In the genomic region with DNA sequence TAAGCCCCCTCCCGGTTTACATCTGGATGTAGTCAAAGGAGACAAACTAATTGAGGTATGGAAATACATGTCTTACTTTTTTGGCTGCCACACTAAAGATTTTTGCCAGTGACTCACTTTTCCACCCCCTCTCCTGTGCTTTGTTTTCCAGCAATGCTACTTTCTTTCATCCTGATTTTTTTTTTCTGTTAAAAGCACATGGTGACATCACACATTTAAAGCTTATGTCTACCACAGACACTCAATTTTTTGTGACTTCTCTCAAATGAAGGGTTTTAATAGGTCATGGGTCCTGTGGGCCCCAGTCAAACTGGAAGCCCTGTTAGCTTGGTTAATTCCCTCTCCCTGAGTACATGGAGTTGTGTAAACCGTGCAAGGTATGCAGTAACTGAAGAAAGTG, we compare ENCODE assay signal across 14 cellular contexts. TPM values are rescaled to one million over a fixed set of nuclear protein-coding genes. Genes with fewer than 3 reads are reported as not detected.
A peak's percentile ranks its signal among the peaks of the same experiment; 100 is the strongest.
DNase-seq lines count a peak whose midpoint lies in the region; ATAC-seq and TF ChIP-seq lines count a peak whose summit lies in the region.
"Had no signal": no experiment of that assay in that cellular context is flagged by ENCODE, and none has a peak within 500 bp of the region (broad histone marks: within the 10 kb centered on the region; RNA-seq: fewer than 3 reads in every experiment).

No MANE protein-coding gene starts in this region.

- no peak for TF ChIP-seq CTCF in natural killer cell (IDR thresholded peaks at IDR 0.05)
- no peak for TF ChIP-seq CTCF in fibroblast of the aortic adventitia (IDR thresholded peaks at IDR 0.05; ENCODE audit: insufficient read depth, low read length)
- TF ChIP-seq CTCF in testis (IDR thresholded peaks at IDR 0.05), result no peak

- intact Hi-C loops in natural killer cell (cut with micrococcal nuclease) (no loop called here), testis (cut with DNase I; ENCODE audit: low total_unique reads) (loop anchor here (10.0 kb wide), 1 partner anchor 158 kb away; a partner anchor contains a TSS)

- peak overlapping the region; percentile 96 for H3K4me3 Mint-ChIP-seq in natural killer cell treated with Interleukin-12 subunit alpha and Interleukin-12 subunit beta and Interleukin-15 and Interleukin-18, amount 100 ng/mL, for 72 hours
- H3K4me3 Mint-ChIP-seq in natural killer cell (no peak overlapping the region), T-cell (peak overlapping the region; percentile 44 to 97 (median 91))

- peaks cover 7% of the 10 kb centered on the region for H3K4me1 ChIP-seq in testis

- no peak for TF ChIP-seq POLR2A in testis (IDR thresholded peaks at IDR 0.05)

- H3K4me3 ChIP-seq in fibroblast of the aortic adventitia (ENCODE audit: low read depth, low read length) (peak overlapping the region; percentile 84), testis (no peak overlapping the region)
- H3K4me3 ChIP-seq: prostate gland had no signal

- POLR2A ChIA-PET in T-cell (lab: Charles Lee), result interaction anchor here (0.6 to 0.7 kb wide), 2 partner anchors 59 to 673 kb away, joined by 3 read pairs; a partner anchor contains a TSS

- no peaks in the 10 kb centered on the region for H3K36me3 ChIP-seq in testis (ENCODE audit: low read depth, missing control alignments)
- H3K36me3 ChIP-seq: prostate gland had no signal

- H3K36me3 Mint-ChIP-seq in natural killer cell treated with Interleukin-12 subunit alpha and Interleukin-12 subunit beta and Interleukin-15 and Interleukin-18, amount 100 ng/mL, for 72 hours, result no peaks in the 10 kb centered on the region
- H3K36me3 Mint-ChIP-seq in natural killer cell, result no peaks in the 10 kb centered on the region
- peaks cover 6% of the 10 kb centered on the region for H3K36me3 Mint-ChIP-seq in T-cell

- peaks cover 22 to 27% of the 10 kb centered on the region in 2 donors for H3K4me1 Mint-ChIP-seq in natural killer cell treated with Interleukin-12 subunit alpha and Interleukin-12 subunit beta and Interleukin-15 and Interleukin-18, amount 100 ng/mL, for 72 hours (ENCODE audit: low read depth in 2 of 2)
- H3K4me1 Mint-ChIP-seq in natural killer cell, result peaks cover 22 to 32% of the 10 kb centered on the region in 2 donors
- peaks cover 12 to 47% (median 46%) of the 10 kb centered on the region in 3 donors for H3K4me1 Mint-ChIP-seq in T-cell

- in situ Hi-C loops in G401 (cut with HindIII; ENCODE audit: low sequenced_read_pairs), result no loop called here

- DNase-seq in natural killer cell treated with Interleukin-12 subunit alpha and Interleukin-12 subunit beta and Interleukin-15 and Interleukin-18, amount 100 ng/mL, for 72 hours (ENCODE audit: low spot score), result no peak
- DNase-seq in natural killer cell (no peak), T-cell (no peak), fibroblast of the aortic adventitia (ENCODE audit: low read depth) (peak; percentile 71), HuH-7.5 (ENCODE audit: low spot score) (no peak), G401 (ENCODE audit: low spot score) (no peak), testis (no peak)
- DNase-seq in activated CD4-positive, alpha-beta T cell treated with anti-CD3 and anti-CD28 coated beads, Interleukin-2, amount 50 U/mL, for 48 hours, result no peak
- DNase-seq: activated CD8-positive, alpha-beta memory T cell treated with anti-CD3 and anti-CD28 coated beads, Interleukin-2, amount 10 ng/mL, durations not matched to agents 7 days and 5 days; effector CD8-positive, alpha-beta T cell; GOT3; kidney; NCI-H2029 had no signal

- WGBS in testis, 2 donors, result 57 to 66% methylated on average over 2 of the region's 2 CpGs

- H3K27me3 ChIP-seq in testis, result no peaks in the 10 kb centered on the region

- no peak for ATAC-seq in natural killer cell treated with Interleukin-12 subunit alpha and Interleukin-12 subunit beta and Interleukin-15 and Interleukin-18, amount 100 ng/mL, for 72 hours
- ATAC-seq in natural killer cell, result no peak
- ATAC-seq in T-cell (replicated peaks in 1 of 4), result no peak
- ATAC-seq: activated CD8-positive, alpha-beta memory T cell treated with anti-CD3 and anti-CD28 coated beads, Interleukin-2, amount 10 ng/mL, durations not matched to agents 7 days and 5 days had no signal

- no peaks in the 10 kb centered on the region for H3K9me3 Mint-ChIP-seq in natural killer cell treated with Interleukin-12 subunit alpha and Interleukin-12 subunit beta and Interleukin-15 and Interleukin-18, amount 100 ng/mL, for 72 hours
- no peaks in the 10 kb centered on the region for H3K9me3 Mint-ChIP-seq in natural killer cell
- H3K9me3 Mint-ChIP-seq in T-cell, result no peaks in the 10 kb centered on the region

- peak overlapping the region; percentile 94 to 98 for H3K27ac Mint-ChIP-seq in natural killer cell treated with Interleukin-12 subunit alpha and Interleukin-12 subunit beta and Interleukin-15 and Interleukin-18, amount 100 ng/mL, for 72 hours
- peak overlapping the region in 1 of 2 donors; percentile 88 for H3K27ac Mint-ChIP-seq in natural killer cell
- H3K27ac Mint-ChIP-seq in T-cell, result no peak overlapping the region

- H3K9me3 ChIP-seq in testis, result no peaks in the 10 kb centered on the region
- H3K9me3 ChIP-seq: prostate gland had no signal

- CTCF ChIA-PET in T-cell (lab: Charles Lee), result no interaction called here

- H3K27ac ChIP-seq in testis, result no peak overlapping the region
- H3K27ac ChIP-seq: prostate gland had no signal

- no peaks in the 10 kb centered on the region for H3K27me3 Mint-ChIP-seq in natural killer cell treated with Interleukin-12 subunit alpha and Interleukin-12 subunit beta and Interleukin-15 and Interleukin-18, amount 100 ng/mL, for 72 hours
- H3K27me3 Mint-ChIP-seq in natural killer cell (ENCODE audit: low read depth in 2 of 2) (no peaks in the 10 kb centered on the region), T-cell (no peaks in the 10 kb centered on the region)
- H3K27me3 Mint-ChIP-seq: activated CD8-positive, alpha-beta memory T cell treated with anti-CD3 and anti-CD28 coated beads, Interleukin-2, amount 10 ng/mL, durations not matched to agents 7 days and 5 days had no signal

RNA-seq across cellular contexts. Expression of a gene that starts 2.2 kb away (rescaled TPM):
- 10 to 100 TPM; 65.1 to 69.7 TPM for total RNA-seq in natural killer cell treated with Interleukin-12 subunit alpha and Interleukin-12 subunit beta and Interleukin-15 and Interleukin-18, amount 100 ng/mL, for 72 hours
- total RNA-seq in natural killer cell (10 to 100 TPM; 25.6 to 36.4 (median 28.0) TPM), T-cell (10 to 100 TPM; 20.5 to 48.1 (median 40.5) TPM), fibroblast of the aortic adventitia (ENCODE audit: low replicate concordance) (23.0 and 35.2 TPM in 2 replicates), testis (10 to 100 TPM; 39.4 to 57.7 TPM)
- 69.1 and 70.6 TPM in 2 replicates for total RNA-seq in G401 (2014; rRNA removed; shearing (Covaris generic))
- polyA plus RNA-seq in testis (ENCODE audit: insufficient read depth, low read depth, low replicate concordance), result 49.4 TPM

RNA-seq across cellular contexts. Expression of a gene that starts 39.6 kb away (rescaled TPM):
- total RNA-seq in natural killer cell treated with Interleukin-12 subunit alpha and Interleukin-12 subunit beta and Interleukin-15 and Interleukin-18, amount 100 ng/mL, for 72 hours, result 10 to 100 TPM; 38.4 to 51.9 TPM
- total RNA-seq in natural killer cell (100 to 1,000 TPM; 104 to 234 (median 122) TPM), T-cell (100 to 1,000 TPM in 2 of 5 donors, 10 to 100 TPM in 3; 39.0 to 124 (median 94.8) TPM), fibroblast of the aortic adventitia (ENCODE audit: low replicate concordance) (1.2 and 2.0 TPM in 2 replicates), testis (100 to 1,000 TPM; 103 to 132 TPM)
- total RNA-seq in G401 (2014; rRNA removed; shearing (Covaris generic)), result 2.6 and 3.9 TPM in 2 replicates
- polyA plus RNA-seq in testis (ENCODE audit: insufficient read depth, low read depth, low replicate concordance), result 56.9 TPM

RNA-seq across cellular contexts. Expression of a gene that starts 59.7 kb away (rescaled TPM):
- total RNA-seq in natural killer cell treated with Interleukin-12 subunit alpha and Interleukin-12 subunit beta and Interleukin-15 and Interleukin-18, amount 100 ng/mL, for 72 hours, result 10 to 100 TPM; 47.9 to 50.2 TPM
- total RNA-seq in natural killer cell (10 to 100 TPM; 29.6 to 36.2 (median 32.3) TPM), T-cell (10 to 100 TPM; 21.2 to 31.4 (median 27.4) TPM), fibroblast of the aortic adventitia (ENCODE audit: low replicate concordance) (57.6 and 79.6 TPM in 2 replicates), testis (10 to 100 TPM; 39.1 to 46.7 TPM)
- 13.3 and 18.6 TPM in 2 replicates for total RNA-seq in G401 (2014; rRNA removed; shearing (Covaris generic))
- polyA plus RNA-seq in testis (ENCODE audit: insufficient read depth, low read depth, low replicate concordance), result 32.0 TPM

Comparison
In these comparisons a context has a peak if more than half of its experiments do, and no peak if none do; other contexts are left out.
1. H3K27ac Mint-ChIP-seq: peak in natural killer cell treated with Interleukin-12 subunit alpha and Interleukin-12 subunit beta and Interleukin-15 and Interleukin-18, amount 100 ng/mL, for 72 hours (2 of 2); none in T-cell (0 of 2).